ENCODE assay signal across 16 cellular contexts in the genomic region with DNA sequence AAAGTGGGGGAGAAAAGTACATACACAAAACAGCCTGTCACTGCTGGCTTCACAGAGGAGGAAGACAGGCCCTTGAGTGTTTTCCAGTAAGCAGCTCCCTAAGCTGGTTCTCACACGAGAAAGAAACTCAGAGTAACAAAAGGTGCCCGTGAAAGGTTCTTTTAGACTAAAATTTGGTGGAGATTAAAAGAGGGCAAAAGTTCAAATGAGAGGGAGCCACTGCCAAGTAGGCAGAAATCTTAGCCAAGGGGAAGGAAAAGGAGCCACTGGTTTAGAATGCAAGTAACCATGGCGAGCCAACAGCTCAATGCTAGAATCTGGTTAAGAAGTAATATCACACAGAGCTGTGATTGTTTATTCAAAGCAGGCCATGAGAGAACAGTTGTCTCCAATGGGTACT.
DNase-seq lines count a peak whose midpoint lies in the region; ATAC-seq and TF ChIP-seq lines count a peak whose summit lies in the region.
"Had no signal": no experiment of that assay in that cellular context is flagged by ENCODE, and none has a peak within 500 bp of the region (broad histone marks: within the 10 kb centered on the region; RNA-seq: fewer than 3 reads in every experiment).

No MANE protein-coding gene starts in this region.

- H3F3A ChIP-seq in GM23248 (ENCODE audit: insufficient read depth) = no peaks in the 10 kb centered on the region

- H3K27me3 ChIP-seq in neuronal stem cell (ENCODE audit: control insufficient read depth in 3 of 3, insufficient read depth in 3 of 3, low read depth in 1 of 3, low read length in 3 of 3) (no peaks in the 10 kb centered on the region), upper lobe of left lung (no peaks in the 10 kb centered on the region), GM23248 (replicated peaks; ENCODE audit: insufficient read depth) (no peaks in the 10 kb centered on the region)
- H3K27me3 ChIP-seq: BLaER1 treated with 17β-estradiol and CSF1 and Interleukin-3, amounts not matched to agents 10 nM and 100 nM; cardiac muscle cell had no signal

- no peak overlapping the region for H2BK15ac ChIP-seq in neuronal stem cell (ENCODE audit: low read length)

- H3K36me3 ChIP-seq in neuronal stem cell (replicated peaks in 1 of 2; ENCODE audit: control insufficient read depth in 2 of 2, insufficient read depth in 2 of 2, low read length in 2 of 2) = no peaks in the 10 kb centered on the region
- no peaks in the 10 kb centered on the region for H3K36me3 ChIP-seq in upper lobe of left lung
- H3K36me3 ChIP-seq in GM23248 (ENCODE audit: low read depth) = no peaks in the 10 kb centered on the region
- H3K36me3 ChIP-seq: BLaER1 treated with 17β-estradiol and CSF1 and Interleukin-3, amounts not matched to agents 10 nM and 100 nM; cardiac muscle cell had no signal

- no peaks in the 10 kb centered on the region for H3K79me1 ChIP-seq in neuronal stem cell (ENCODE audit: low read depth, low read length)

- no peak overlapping the region for H2AK5ac ChIP-seq in neuronal stem cell (ENCODE audit: low read depth, low read length)

- H3K9me3 ChIP-seq in neuronal stem cell (replicated peaks in 1 of 2; ENCODE audit: control insufficient read depth in 2 of 2, insufficient read depth in 1 of 2, low read depth in 1 of 2, low read length in 2 of 2) (peaks cover 0 to 5% of the 10 kb centered on the region in 2 donors), upper lobe of left lung (no peaks in the 10 kb centered on the region), GM23248 (ENCODE audit: low read depth) (no peaks in the 10 kb centered on the region)
- H3K9me3 ChIP-seq: BLaER1 treated with 17β-estradiol and CSF1 and Interleukin-3, amounts not matched to agents 10 nM and 100 nM had no signal

- H3K23ac ChIP-seq in neuronal stem cell (ENCODE audit: low read depth, low read length, poor library complexity) = no peak overlapping the region

- H2BK5ac ChIP-seq in neuronal stem cell (ENCODE audit: low read length) = no peak overlapping the region

- H3K9me2 ChIP-seq in GM23248 (ENCODE audit: insufficient read depth) = no peaks in the 10 kb centered on the region

- in situ Hi-C loops in GM23248 (cut with MboI) = no loop called here

- no peak overlapping the region for H4K91ac ChIP-seq in neuronal stem cell (ENCODE audit: low read depth, low read length, poor library complexity)

- H4K8ac ChIP-seq in neuronal stem cell (ENCODE audit: low read depth, low read length) = no peak overlapping the region

- H3K4me3 ChIP-seq in neuronal stem cell (ENCODE audit: low read length in 2 of 2) (no peak overlapping the region), upper lobe of left lung (no peak overlapping the region), GM23248 (no peak overlapping the region)
- H3K4me3 ChIP-seq: BLaER1 treated with 17β-estradiol and CSF1 and Interleukin-3, amounts not matched to agents 10 nM and 100 nM; cardiac muscle cell had no signal

- TF ChIP-seq CTCF in upper lobe of left lung (IDR thresholded peaks at IDR 0.05) = no peak

- DNase-seq in DMS 273 (lab: John Stamatoyannopoulos, UW; ENCODE audit: unreplicated experiment) (peak; percentile 34), DMS 273 treated with DMSO at 0.1 percent for 48 hours (lab: John Stamatoyannopoulos, UW) (no peak), globus pallidus (ENCODE audit: low spot score) (peak; percentile 85), neuronal stem cell (ENCODE audit: low spot score) (no peak), upper lobe of left lung (no peak), GM23248 (no peak)
- no peak for DNase-seq in activated CD4-positive, alpha-beta T cell treated with anti-CD3 and anti-CD28 coated beads, Interleukin-2, amount 50 U/mL, for 1 hour
- DNase-seq: activated naive CD8-positive, alpha-beta T cell treated with anti-CD3 and anti-CD28 coated beads for 36 hours; activated T-cell treated with anti-CD3 and anti-CD28 coated beads, Interleukin-2, amount 50 U/mL, for 72 hours; NCI-H2081 treated with DMSO at 0.1 percent for 48 hours; NCI-H82; retina had no signal

- peaks cover 9 to 40% of the 10 kb centered on the region in 2 donors for H3K4me1 ChIP-seq in neuronal stem cell (ENCODE audit: control insufficient read depth in 2 of 2, insufficient read depth in 1 of 2, low read depth in 1 of 2, low read length in 2 of 2)
- peaks cover 0 to 9% (median 5%) of the 10 kb centered on the region in 4 donors for H3K4me1 ChIP-seq in upper lobe of left lung
- H3K4me1 ChIP-seq in GM23248 (ENCODE audit: insufficient read depth) = no peaks in the 10 kb centered on the region
- H3K4me1 ChIP-seq: BLaER1 treated with 17β-estradiol and CSF1 and Interleukin-3, amounts not matched to agents 10 nM and 100 nM had no signal

- H2AFZ ChIP-seq in neuronal stem cell (ENCODE audit: low read length) (peak overlapping the region; percentile 68), GM23248 (no peak overlapping the region)

- no peak overlapping the region for H3K4ac ChIP-seq in neuronal stem cell (ENCODE audit: low read length)

- no peak for TF ChIP-seq POLR2A in upper lobe of left lung (IDR thresholded peaks at IDR 0.05)

- H3K9ac ChIP-seq in neuronal stem cell (ENCODE audit: low read depth, low read length, poor library complexity) (no peak overlapping the region), GM23248 (no peak overlapping the region)
- H3K9ac ChIP-seq: BLaER1 treated with 17β-estradiol and CSF1 and Interleukin-3, amounts not matched to agents 10 nM and 100 nM had no signal

- H4K20me1 ChIP-seq in GM23248 (ENCODE audit: insufficient read depth) = no peaks in the 10 kb centered on the region
- H4K20me1 ChIP-seq: BLaER1 treated with 17β-estradiol and CSF1 and Interleukin-3, amounts not matched to agents 10 nM and 100 nM had no signal

- no peak overlapping the region for H2BK12ac ChIP-seq in neuronal stem cell (ENCODE audit: low read length)

- TF ChIP-seq EP300 in upper lobe of left lung (IDR thresholded peaks at IDR 0.05) = no peak

- no peak overlapping the region for H3K14ac ChIP-seq in neuronal stem cell (ENCODE audit: low read length)

- no peaks in the 10 kb centered on the region for H3K79me2 ChIP-seq in GM23248 (ENCODE audit: insufficient read depth)

- H3K4me2 ChIP-seq in neuronal stem cell (ENCODE audit: insufficient read depth, low read length, poor library complexity, severe bottlenecking) = no peak overlapping the region
- no peak overlapping the region for H3K4me2 ChIP-seq in GM23248 (ENCODE audit: unreplicated experiment)
- H3K4me2 ChIP-seq: BLaER1 treated with 17β-estradiol and CSF1 and Interleukin-3, amounts not matched to agents 10 nM and 100 nM had no signal

- H3K27ac ChIP-seq in neuronal stem cell (replicated peaks; ENCODE audit: low read length) (no peak overlapping the region), upper lobe of left lung (peak overlapping the region in 3 of 4 donors; percentile 36 to 61 (median 37)), GM23248 (no peak overlapping the region)
- H3K27ac ChIP-seq: 22Rv1; BLaER1 treated with 17β-estradiol and CSF1 and Interleukin-3, amounts not matched to agents 10 nM and 100 nM; cardiac muscle cell had no signal

- H2BK120ac ChIP-seq in neuronal stem cell (ENCODE audit: low read depth, low read length) = no peak overlapping the region

- H3K18ac ChIP-seq in neuronal stem cell (ENCODE audit: low read length) = no peak overlapping the region

- ATAC-seq in upper lobe of left lung (ENCODE audit: low FRiP score in 2 of 2) = no peak
- no peak for ATAC-seq in GM21367 (IDR thresholded peaks at IDR 0.05; ENCODE audit: unreplicated experiment)
- ATAC-seq: activated T-cell treated with anti-CD3 and anti-CD28 coated beads, Interleukin-2, amount 50 U/mL, for 72 hours had no signal

- WGBS in neuronal stem cell (ENCODE audit: extremely low coverage in 2 of 2, insufficient read length in 2 of 2, insufficient replicate concordance in 1 of 2), 2 donors = no CpG with 5 or more reads among the region's 3 CpGs
- 24 to 51% methylated on average over 3 of the region's 3 CpGs for WGBS in upper lobe of left lung, 2 donors
- whole genome bisulfite sequencing in GM23248 (ENCODE audit: low coverage in 1 of 2, low lambda C conversion rate in 2 of 2, missing lambda C conversion rate in 2 of 2), 2 experiments = 20 to 27% methylated on average over 3 of the region's 3 CpGs

Comparison
In these comparisons a context has a peak if more than half of its experiments do, and no peak if none do; other contexts are left out.
1. DNase-seq: peak in DMS 273 (single experiment) and globus pallidus (single experiment); none in DMS 273 treated with DMSO at 0.1 percent for 48 hours (single experiment), neuronal stem cell (single experiment), upper lobe of left lung (0 of 2), activated CD4-positive, alpha-beta T cell treated with anti-CD3 and anti-CD28 coated beads, Interleukin-2, amount 50 U/mL, for 1 hour (single experiment) and GM23248 (single experiment).
2. H3K27ac ChIP-seq: peak in upper lobe of left lung (3 of 4); none in neuronal stem cell (single experiment) and GM23248 (single experiment).